1 cellular context compared by ENCODE assay signal in genomic region chr5:10034008-10034407, GRCh38.
TF ChIP-seq lines count a peak whose summit lies in the region.

No MANE protein-coding gene starts in this region.

TF ChIP-seq in HepG2, 621 proteins besides CTCF, POLR2A, EP300 and RAD21 (continued from another document):
- TF ChIP-seq DBP (CRISPR knock-in tag; IDR thresholded peaks at IDR 0.05; ENCODE audit: not compliant biosample characterization) = no peak
